Comparison of ENCODE assay signal across 31 cellular contexts in genomic region chr12:112046003-112046402, GRCh38. TPM values are rescaled to one million over a fixed set of nuclear protein-coding genes. Genes with fewer than 3 reads are reported as not detected.
DNase-seq lines count a peak whose midpoint lies in the region; ATAC-seq, FAIRE-seq and TF ChIP-seq lines count a peak whose summit lies in the region.
"Had no signal": no experiment of that assay in that cellular context is flagged by ENCODE, and none has a peak within 500 bp of the region (broad histone marks: within the 10 kb centered on the region; RNA-seq: fewer than 3 reads in every experiment).

No MANE protein-coding gene starts in this region.

- whole genome bisulfite sequencing in gastroesophageal sphincter (ENCODE audit: low coverage in 1 of 2), 2 donors, result 41 to 49% methylated on average over 4 of the region's 4 CpGs
- 79 to 82% methylated on average over 4 of the region's 4 CpGs for WGBS in sigmoid colon, 2 donors

- H3K4me3 Mint-ChIP-seq in Caco-2 (ENCODE audit: unreplicated experiment), result no peak overlapping the region
- H3K4me3 Mint-ChIP-seq: activated naive CD4-positive, alpha-beta T cell treated with anti-CD3 and anti-CD28 coated beads for 36 hours; mesothelial cell of epicardium; naive thymus-derived CD4-positive, alpha-beta T cell; type B pancreatic cell; WTC11 had no signal

- no peaks in the 10 kb centered on the region for H3K27me3 Mint-ChIP-seq in Caco-2 (ENCODE audit: insufficient read depth, unreplicated experiment)
- H3K27me3 Mint-ChIP-seq: naive thymus-derived CD4-positive, alpha-beta T cell; type B pancreatic cell had no signal

- peaks cover 81% of the 10 kb centered on the region for H3K36me3 Mint-ChIP-seq in Caco-2 (ENCODE audit: insufficient read depth, unreplicated experiment)

- peak overlapping the region; percentile 79 to 94 (median 82) for H3K27ac ChIP-seq in gastroesophageal sphincter
- peak overlapping the region; percentile 68 to 88 (median 82) for H3K27ac ChIP-seq in sigmoid colon
- H3K27ac ChIP-seq: adrenal gland, BLaER1, body of pancreas, foreskin keratinocyte, SJSA1 had no signal

- H3K9me3 Mint-ChIP-seq in Caco-2 (ENCODE audit: unreplicated experiment), result no peaks in the 10 kb centered on the region
- H3K9me3 Mint-ChIP-seq: activated naive CD4-positive, alpha-beta T cell treated with anti-CD3 and anti-CD28 coated beads for 36 hours; mesothelial cell of epicardium; naive thymus-derived CD4-positive, alpha-beta T cell; type B pancreatic cell; WTC11 had no signal

- FAIRE-seq in GM12892 (lab: Jason Lieb, UNC), result peak; percentile 62

- peak overlapping the region; percentile 30 for H3K27ac Mint-ChIP-seq in Caco-2 (ENCODE audit: unreplicated experiment)
- H3K27ac Mint-ChIP-seq: activated naive CD4-positive, alpha-beta T cell treated with anti-CD3 and anti-CD28 coated beads for 36 hours; mesothelial cell of epicardium; type B pancreatic cell; WTC11 had no signal

- DNase-seq in Caco-2, result no peak
- no peak for DNase-seq in GM12892 (ENCODE audit: insufficient read length)
- DNase-seq in sigmoid colon, result peak; percentile 80
- DNase-seq in DMS79 (lab: John Stamatoyannopoulos, UW), result no peak
- DNase-seq in NCI-H1105 treated with DMSO at 0.1 percent for 48 hours (lab: John Stamatoyannopoulos, UW), result no peak
- DNase-seq in stimulated activated CD4-positive, alpha-beta T cell treated with anti-CD3 and anti-CD28 coated beads, Interleukin-15, amount 100 ng/mL, for 24 hours, result no peak
- DNase-seq: activated CD4-positive, alpha-beta T cell treated with anti-CD3 and anti-CD28 coated beads, Interleukin-2, amount 50 U/mL, for 4 hours; activated naive CD4-positive, alpha-beta T cell treated with anti-CD3 and anti-CD28 coated beads for 36 hours; adrenal gland; body of pancreas; cerebellar nuclear complex; dermis blood vessel endothelial cell; foreskin keratinocyte; heart right ventricle; Kasumi-1; naive thymus-derived CD4-positive, alpha-beta T cell; NCI-H146; NCI-H2107; NCI-H446 treated with DMSO at 0.1 percent for 48 hours; NCI-H82; stimulated activated CD4-positive, alpha-beta T cell treated with anti-CD3 and anti-CD28 coated beads, Interleukin-1b, Interleukin-23, amount 100 ng/mL, for 48 hours; T-helper 1 cell had no signal

- no peaks in the 10 kb centered on the region for H3K4me1 Mint-ChIP-seq in Caco-2 (ENCODE audit: low read depth, unreplicated experiment)
- H3K4me1 Mint-ChIP-seq: mesothelial cell of epicardium, WTC11 had no signal

- no TSS peak for BruUV-seq in Caco-2 (replicated peaks; lab: Mats Ljungman, UMichigan)

- TF ChIP-seq POLR2A in GM12892 (IDR thresholded peaks at IDR 0.05; ENCODE audit: low read depth, low read length) (no peak), gastroesophageal sphincter (IDR thresholded peaks at IDR 0.05) (no peak), sigmoid colon (IDR thresholded peaks at IDR 0.05) (no peak)

- H3K27me3 ChIP-seq in Caco-2 (replicated peaks; ENCODE audit: control insufficient read depth, insufficient read depth, low read length), result no peaks in the 10 kb centered on the region
- H3K27me3 ChIP-seq in gastroesophageal sphincter, result no peaks in the 10 kb centered on the region
- no peaks in the 10 kb centered on the region for H3K27me3 ChIP-seq in sigmoid colon
- H3K27me3 ChIP-seq: adrenal gland, BLaER1, body of pancreas, foreskin keratinocyte, heart right ventricle, SJSA1 had no signal

- TF ChIP-seq EP300 in gastroesophageal sphincter (IDR thresholded peaks at IDR 0.05), result no peak
- TF ChIP-seq EP300 in sigmoid colon (IDR thresholded peaks at IDR 0.05), result peak; percentile 72 to 97 (median 86)

- TF ChIP-seq CTCF in Caco-2 (IDR thresholded peaks at IDR 0.05; ENCODE audit: insufficient read depth in 1 of 2, low read depth in 1 of 2, low read length in 1 of 2, severe bottlenecking in 1 of 2, unreplicated experiment in 1 of 2) (no peak), gastroesophageal sphincter (IDR thresholded peaks at IDR 0.05) (peak in 2 of 4 experiments; percentile 19 to 23), sigmoid colon (IDR thresholded peaks at IDR 0.05) (no peak)

- intact Hi-C loops in Caco-2 (cut with micrococcal nuclease; ENCODE audit: unreplicated experiment), result no loop called here
- intact Hi-C loops in sigmoid colon (cut with DNase I), result loop anchor here (2.0 to 5.0 kb wide), 2 partner anchors 61 to 77 kb away; partner anchors contain the start of gene NAA25

- H3K36me3 ChIP-seq in Caco-2 (ENCODE audit: control insufficient read depth, insufficient read depth, low read length) (peaks cover 4% of the 10 kb centered on the region; the same call in 1 of the 2 replicates), gastroesophageal sphincter (peaks cover 0 to 84% of the 10 kb centered on the region in 2 donors), sigmoid colon (peaks cover 0 to 94% (median 16%) of the 10 kb centered on the region in 4 donors)

- POLR2A ChIA-PET in Caco-2 (lab: Charles Lee), result no interaction called here

- H3K4me1 ChIP-seq in Caco-2, result no peaks in the 10 kb centered on the region
- peaks cover 0 to 60% (median 11%) of the 10 kb centered on the region in 3 donors for H3K4me1 ChIP-seq in gastroesophageal sphincter
- H3K4me1 ChIP-seq in sigmoid colon, result peaks cover 0 to 65% (median 24%) of the 10 kb centered on the region in 4 donors
- H3K4me1 ChIP-seq: BLaER1, body of pancreas, foreskin keratinocyte, HAP-1, SJSA1 had no signal

- H3K9me3 ChIP-seq in Caco-2 (no peaks in the 10 kb centered on the region), gastroesophageal sphincter (no peaks in the 10 kb centered on the region), sigmoid colon (no peaks in the 10 kb centered on the region)
- H3K9me3 ChIP-seq: adrenal gland, BLaER1, body of pancreas, HAP-1, heart right ventricle, SJSA1 had no signal

- CTCF ChIA-PET in Caco-2 (lab: Charles Lee), result no interaction called here

- H3K4me3 ChIP-seq in Caco-2 (ENCODE audit: low read depth, low read length) (no peak overlapping the region), gastroesophageal sphincter (no peak overlapping the region), sigmoid colon (no peak overlapping the region)
- H3K4me3 ChIP-seq: adrenal gland, BLaER1, body of pancreas, HAP-1, heart right ventricle, SJSA1, smooth muscle cell had no signal

- peak; percentile 87 for ATAC-seq in gastroesophageal sphincter
- ATAC-seq: body of pancreas; esophagus mucosa; foreskin keratinocyte; naive thymus-derived CD4-positive, alpha-beta T cell; WTC11 had no signal

RNA-seq across cellular contexts. Expression of gene ERP29, which starts 32.8 kb away (rescaled TPM):
- total RNA-seq in Caco-2 (2022) (226 and 231 TPM in 2 replicates), gastroesophageal sphincter (100 to 1,000 TPM in 1 of 4 donors, 10 to 100 TPM in 3; 37.1 to 147 (median 38.1) TPM), sigmoid colon (10 to 100 TPM; 43.0 to 74.4 (median 54.3) TPM)
- 91.5 TPM for polyA plus RNA-seq in GM12892 (2012; ENCODE audit: missing spikeins)
- polyA plus RNA-seq in sigmoid colon, result 100 to 1,000 TPM in 1 of 3 donors, 10 to 100 TPM in 2; 68.0 to 217 (median 95.5) TPM

RNA-seq across cellular contexts. Expression of gene TMEM116, which starts 33.0 kb away (rescaled TPM):
- total RNA-seq in Caco-2 (2022) (10.3 and 11.0 TPM in 2 replicates), gastroesophageal sphincter (10 to 100 TPM in 1 of 4 donors, 1 to 10 TPM in 3; 6.4 to 11.4 (median 6.7) TPM), sigmoid colon (10 to 100 TPM in 2 of 4 donors, 1 to 10 TPM in 2; 7.5 to 16.6 (median 9.5) TPM)
- polyA plus RNA-seq in GM12892 (2012; ENCODE audit: missing spikeins), result 7.3 TPM
- polyA plus RNA-seq in sigmoid colon, result 1 to 10 TPM; 3.0 to 6.8 (median 3.6) TPM
